In the genomic region with DNA sequence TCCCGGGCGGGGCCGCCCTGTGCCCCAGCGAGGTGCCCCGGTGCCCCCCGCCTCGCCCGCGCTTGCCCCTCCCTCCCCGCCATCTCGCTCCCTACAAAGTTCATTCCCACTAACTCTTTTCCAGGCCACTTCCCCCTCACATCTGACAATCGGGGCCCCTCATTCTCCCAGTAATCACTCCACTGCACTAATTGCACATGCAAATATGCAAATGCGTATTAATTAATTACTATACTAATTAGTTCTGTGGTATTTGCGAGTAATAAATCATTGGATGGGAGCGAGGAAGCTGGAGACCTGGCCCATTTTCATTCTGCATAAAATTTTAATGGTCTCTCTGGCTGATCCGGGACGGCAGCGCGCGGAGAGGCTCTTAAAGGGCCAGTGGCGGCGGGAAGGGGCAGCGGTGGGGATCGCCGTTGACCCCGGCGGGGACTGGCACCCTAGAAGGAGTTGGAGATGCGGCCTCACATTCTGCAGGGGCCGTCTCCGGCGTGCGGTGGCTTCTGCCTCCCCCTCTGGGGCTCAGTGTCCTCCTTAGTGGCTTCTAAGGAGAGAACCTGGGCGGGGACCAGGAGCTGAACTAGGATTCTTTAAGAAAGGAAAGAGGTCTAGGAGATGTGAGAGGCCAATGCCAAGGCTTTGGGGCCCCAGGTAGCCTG, we compare ENCODE assay signal across 8 cellular contexts. TPM values are rescaled to one million over a fixed set of nuclear protein-coding genes. Genes with fewer than 3 reads are reported as not detected.
A peak's percentile ranks its signal among the peaks of the same experiment; 100 is the strongest.
DNase-seq lines count a peak whose midpoint lies in the region; ATAC-seq and TF ChIP-seq lines count a peak whose summit lies in the region.

No MANE protein-coding gene starts in this region.

- in situ Hi-C loops in SK-MEL-5 (cut with HindIII; ENCODE audit: low pct_unique_long_range_greater_than_20kb, low sequenced_read_pairs): no loop called here

- H3K36me3 Mint-ChIP-seq in activated T-cell treated with anti-CD3 and anti-CD28 coated beads, Interleukin-2, amount 50 U/mL, for 72 hours (ENCODE audit: insufficient read depth in 2 of 2): no peaks in the 10 kb centered on the region

- peaks cover 22% of the 10 kb centered on the region for H3K27me3 Mint-ChIP-seq in activated T-cell treated with anti-CD3 and anti-CD28 coated beads, Interleukin-2, amount 50 U/mL, for 72 hours (ENCODE audit: low read depth)

- peak overlapping the region; percentile 66 for H3K4me3 ChIP-seq in retinal pigment epithelial cell (ENCODE audit: low read length)

- DNase-seq in activated T-cell treated with anti-CD3 and anti-CD28 coated beads, Interleukin-2, amount 50 U/mL, for 72 hours: no peak
- no peak for DNase-seq in activated T-cell treated with anti-CD3 and anti-CD28 coated beads, Interleukin-2, amount 50 U/mL, for 48 hours
- DNase-seq in SK-MEL-5 (ENCODE audit: low read depth, low spot score) (peak; percentile 32), fibroblast of peridontal ligament (ENCODE audit: extremely low read depth) (peak; percentile 6), retinal pigment epithelial cell (ENCODE audit: low read depth) (no peak)
- DNase-seq in central memory CD4-positive, alpha-beta T cell: no peak

- ATAC-seq in activated T-cell treated with anti-CD3 and anti-CD28 coated beads, Interleukin-2, amount 50 U/mL, for 72 hours (replicated peaks in 1 of 2): no peak
- ATAC-seq in GM19351 (IDR thresholded peaks at IDR 0.05; ENCODE audit: unreplicated experiment): no peak
- ATAC-seq in HG03460 (IDR thresholded peaks at IDR 0.05; ENCODE audit: unreplicated experiment): no peak

- H3K4me3 Mint-ChIP-seq in activated T-cell treated with anti-CD3 and anti-CD28 coated beads, Interleukin-2, amount 50 U/mL, for 72 hours: peak overlapping the region; percentile 81 to 85

- H3K4me1 Mint-ChIP-seq in activated T-cell treated with anti-CD3 and anti-CD28 coated beads, Interleukin-2, amount 50 U/mL, for 72 hours (ENCODE audit: low read depth): peaks cover 17% of the 10 kb centered on the region

- no peaks in the 10 kb centered on the region for H3K9me3 Mint-ChIP-seq in activated T-cell treated with anti-CD3 and anti-CD28 coated beads, Interleukin-2, amount 50 U/mL, for 72 hours

- H3K27ac Mint-ChIP-seq in activated T-cell treated with anti-CD3 and anti-CD28 coated beads, Interleukin-2, amount 50 U/mL, for 72 hours: no peak overlapping the region

- no peak for TF ChIP-seq CTCF in retinal pigment epithelial cell (conservative IDR thresholded peaks at IDR 0.05; ENCODE audit: low read depth, low read length)

RNA-seq across cellular contexts. Expression of a gene that starts 8.4 kb away (rescaled TPM):
- total RNA-seq in activated T-cell treated with anti-CD3 and anti-CD28 coated beads, Interleukin-2, amount 50 U/mL, for 72 hours: not detected
- 0.08 TPM in 1 of 2 replicates, not detected in the other for total RNA-seq in SK-MEL-5 (2014; rRNA removed; shearing (Covaris generic))
- not detected in 2 replicates for polyA plus RNA-seq in SK-MEL-5 (2015; cell fraction: cytosol; rRNA removed)
- polyA plus RNA-seq in SK-MEL-5 (2015; cell fraction: nucleus; rRNA removed): not detected in 2 replicates

RNA-seq across cellular contexts. Expression of a gene that starts 10.7 kb away (rescaled TPM):
- not detected for total RNA-seq in activated T-cell treated with anti-CD3 and anti-CD28 coated beads, Interleukin-2, amount 50 U/mL, for 72 hours
- total RNA-seq in SK-MEL-5 (2014; rRNA removed; shearing (Covaris generic)): not detected in 2 replicates
- polyA plus RNA-seq in SK-MEL-5 (2015; cell fraction: cytosol; rRNA removed): not detected in 2 replicates
- not detected in 2 replicates for polyA plus RNA-seq in SK-MEL-5 (2015; cell fraction: nucleus; rRNA removed)

RNA-seq across cellular contexts. Expression of a gene that starts 18.6 kb away (rescaled TPM):
- total RNA-seq in activated T-cell treated with anti-CD3 and anti-CD28 coated beads, Interleukin-2, amount 50 U/mL, for 72 hours: 10 to 100 TPM; 63.5 to 65.1 TPM
- 21.2 and 32.9 TPM in 2 replicates for total RNA-seq in SK-MEL-5 (2014; rRNA removed; shearing (Covaris generic))
- 127 and 138 TPM in 2 replicates for polyA plus RNA-seq in SK-MEL-5 (2015; cell fraction: cytosol; rRNA removed)
- polyA plus RNA-seq in SK-MEL-5 (2015; cell fraction: nucleus; rRNA removed): 182 and 250 TPM in 2 replicates

RNA-seq across cellular contexts. Expression of a gene that starts 46.8 kb away (rescaled TPM):
- total RNA-seq in activated T-cell treated with anti-CD3 and anti-CD28 coated beads, Interleukin-2, amount 50 U/mL, for 72 hours: 1 to 10 TPM; 1.4 to 1.5 TPM
- 0.05 and 0.53 TPM in 2 replicates for total RNA-seq in SK-MEL-5 (2014; rRNA removed; shearing (Covaris generic))
- 0.29 and 0.92 TPM in 2 replicates for polyA plus RNA-seq in SK-MEL-5 (2015; cell fraction: cytosol; rRNA removed)
- 3.2 and 3.5 TPM in 2 replicates for polyA plus RNA-seq in SK-MEL-5 (2015; cell fraction: nucleus; rRNA removed)

RNA-seq across cellular contexts. Expression of a gene that starts 49.9 kb away (rescaled TPM):
- total RNA-seq in activated T-cell treated with anti-CD3 and anti-CD28 coated beads, Interleukin-2, amount 50 U/mL, for 72 hours: under 1 TPM; 0.41 to 0.67 TPM
- total RNA-seq in SK-MEL-5 (2014; rRNA removed; shearing (Covaris generic)): not detected in 2 replicates
- polyA plus RNA-seq in SK-MEL-5 (2015; cell fraction: cytosol; rRNA removed): not detected in 2 replicates
- not detected in 2 replicates for polyA plus RNA-seq in SK-MEL-5 (2015; cell fraction: nucleus; rRNA removed)

Comparison
In these comparisons a context has a peak if more than half of its experiments do, and no peak if none do; other contexts are left out.
1. DNase-seq: peak in SK-MEL-5 (single experiment) and fibroblast of peridontal ligament (single experiment); none in activated T-cell treated with anti-CD3 and anti-CD28 coated beads, Interleukin-2, amount 50 U/mL, for 72 hours (0 of 2), activated T-cell treated with anti-CD3 and anti-CD28 coated beads, Interleukin-2, amount 50 U/mL, for 48 hours (0 of 2), retinal pigment epithelial cell (single experiment) and central memory CD4-positive, alpha-beta T cell (single experiment).